19 cellular contexts compared by ENCODE assay signal in genomic region chrX:80792205-80792604, GRCh38.
"Had no signal": no experiment of that assay in that cellular context is flagged by ENCODE, and none has a peak within 500 bp of the region (broad histone marks: within the 10 kb centered on the region; RNA-seq: fewer than 3 reads in every experiment).

No MANE protein-coding gene starts in this region.

- DNase-seq: activated B cell treated with CpG ODN at 0.5 μM for 24 hours; activated CD4-positive, alpha-beta memory T cell treated with anti-CD3 and anti-CD28 coated beads, Interleukin-2, amount 10 ng/mL, durations not matched to agents 7 days and 5 days; activated CD4-positive, alpha-beta T cell treated with anti-CD3 and anti-CD28 coated beads for 48 hours; activated CD8-positive, alpha-beta memory T cell treated with anti-CD3 and anti-CD28 coated beads, Interleukin-2, amount 10 ng/mL, durations not matched to agents 7 days and 5 days; activated naive CD8-positive, alpha-beta T cell treated with anti-CD3 and anti-CD28 coated beads for 36 hours; body of pancreas; caudate nucleus; colonic mucosa; endodermal cell; heart left ventricle; mesendoderm; naive thymus-derived CD4-positive, alpha-beta T cell; stimulated activated naive CD8-positive, alpha-beta T cell treated with anti-CD3 and anti-CD28 coated beads, Interleukin-15, amount 100 ng/mL, for 72 hours; transverse colon had no signal

- H3K4me3 ChIP-seq: body of pancreas, colonic mucosa, gastroesophageal sphincter, heart left ventricle, neural progenitor cell, prostate gland, right atrium auricular region, suprapubic skin, transverse colon had no signal
